ENCODE assay signal across 8 cellular contexts in genomic region chr17:39800540-39800939, GRCh38.
DNase-seq lines count a peak whose midpoint lies in the region; ATAC-seq, FAIRE-seq and TF ChIP-seq lines count a peak whose summit lies in the region.

No MANE protein-coding gene starts in this region.

- H3K27ac ChIP-seq in kidney (ENCODE audit: low read depth in 2 of 2, low read length in 2 of 2): no peak overlapping the region
- H3K27ac ChIP-seq in HepG2 (ENCODE audit: extremely low read length, insufficient read depth, low read length): no peak overlapping the region

- POLR2A ChIA-PET in HepG2 (lab: Yijun Ruan, JAX): no interaction called here

- H3K79me2 ChIP-seq in HepG2 (ENCODE audit: insufficient read depth, low read length): no peaks in the 10 kb centered on the region

- FAIRE-seq in kidney (lab: Jason Lieb, UNC): no peak
- no peak for FAIRE-seq in HepG2 (lab: Jason Lieb, UNC)

- peaks cover 24% of the 10 kb centered on the region for H3K36me3 Mint-ChIP-seq in T-helper 1 cell treated with Interleukin-12 subunit alpha and Interleukin-12 subunit beta and Interleukin-4 antibody, amounts not matched to agents 30 μg/mL and 1 μg/mL, for 36 hours (ENCODE audit: low read depth)

- peak; percentile 99 for ATAC-seq in stimulated activated naive CD8-positive, alpha-beta T cell treated with anti-CD3 and anti-CD28 coated beads, Interleukin-15, amount 100 ng/mL, for 72 hours
- no peak for ATAC-seq in HepG2

- CTCF ChIA-PET in HepG2 (lab: Yijun Ruan, JAX; ENCODE audit: low intra/inter-chr PET ratio, low total read pairs): no interaction called here

- TF ChIP-seq RAD21 in HepG2 (CRISPR knock-in tag; IDR thresholded peaks at IDR 0.05): no peak

- in situ Hi-C loops in HepG2 (cut with HindIII; ENCODE audit: extremely low pct_ligation_motif_present, low pct_unique_long_range_greater_than_20kb): no loop called here

- no peak overlapping the region for H3K4me3 ChIP-seq in kidney (ENCODE audit: low read length in 2 of 2)
- no peak overlapping the region for H3K4me3 ChIP-seq in HepG2 (replicated peaks in 1 of 3; ENCODE audit: insufficient read depth in 1 of 3, low read depth in 2 of 3, low read length in 3 of 3)

- DNase-seq in NCI-H82 (lab: John Stamatoyannopoulos, UW): peak; percentile 50
- DNase-seq in NCI-H82 treated with DMSO at 0.1 percent for 48 hours (lab: John Stamatoyannopoulos, UW; ENCODE audit: unreplicated experiment): no peak
- DNase-seq in dermis microvascular lymphatic vessel endothelial cell (ENCODE audit: low read depth in 2 of 2): peak; percentile 3 to 4
- peak; percentile 41 to 61 for DNase-seq in stimulated activated naive CD8-positive, alpha-beta T cell treated with anti-CD3 and anti-CD28 coated beads, Interleukin-15, amount 100 ng/mL, for 72 hours
- no peak for DNase-seq in kidney
- DNase-seq in HepG2 (ENCODE audit: low spot score): no peak
- DNase-seq in LoVo (ENCODE audit: low spot score): no peak

- peaks cover 1 to 17% of the 10 kb centered on the region in 2 experiments; a peak in 1 of 5 replicates for H3K27me3 ChIP-seq in HepG2 (ENCODE audit: control insufficient read depth in 1 of 2, insufficient read depth in 2 of 2, low read length in 2 of 2)

- no peaks in the 10 kb centered on the region for H4K20me1 ChIP-seq in HepG2 (ENCODE audit: insufficient read depth, low read length)

- no TSS peak for BruUV-seq in HepG2 (replicated peaks; lab: Mats Ljungman, UMichigan)

- H3K27me3 Mint-ChIP-seq in T-helper 1 cell treated with Interleukin-12 subunit alpha and Interleukin-12 subunit beta and Interleukin-4 antibody, amounts not matched to agents 30 μg/mL and 1 μg/mL, for 36 hours (ENCODE audit: low read depth): no peaks in the 10 kb centered on the region
- no peaks in the 10 kb centered on the region for H3K27me3 Mint-ChIP-seq in stimulated activated naive CD8-positive, alpha-beta T cell treated with anti-CD3 and anti-CD28 coated beads, Interleukin-15, amount 100 ng/mL, for 72 hours

- TF ChIP-seq CTCF in kidney (IDR thresholded peaks at IDR 0.05; ENCODE audit: borderline replicate concordance, extremely low read depth, insufficient read depth) (no peak), HepG2 (CRISPR knock-in tag; IDR thresholded peaks at IDR 0.05) (no peak)

- intact Hi-C loops in kidney (cut with DNase I) (no loop called here), HepG2 (cut with micrococcal nuclease; ENCODE audit: unreplicated experiment) (no loop called here)

- peak overlapping the region; percentile 55 for H3K4me3 Mint-ChIP-seq in T-helper 1 cell treated with Interleukin-12 subunit alpha and Interleukin-12 subunit beta and Interleukin-4 antibody, amounts not matched to agents 30 μg/mL and 1 μg/mL, for 36 hours
- H3K4me3 Mint-ChIP-seq in stimulated activated naive CD8-positive, alpha-beta T cell treated with anti-CD3 and anti-CD28 coated beads, Interleukin-15, amount 100 ng/mL, for 72 hours: peak overlapping the region; percentile 62 to 67

- 6% methylated on average over 1 of the region's 1 CpG for WGBS in HepG2 (ENCODE audit: low lambda C conversion rate)

- H3K9me3 Mint-ChIP-seq in T-helper 1 cell treated with Interleukin-12 subunit alpha and Interleukin-12 subunit beta and Interleukin-4 antibody, amounts not matched to agents 30 μg/mL and 1 μg/mL, for 36 hours: peaks cover 6% of the 10 kb centered on the region
- H3K9me3 Mint-ChIP-seq in stimulated activated naive CD8-positive, alpha-beta T cell treated with anti-CD3 and anti-CD28 coated beads, Interleukin-15, amount 100 ng/mL, for 72 hours: peaks cover 0 to 4% of the 10 kb centered on the region in 2 donors

- TF ChIP-seq POLR2A in HepG2 (IDR thresholded peaks at IDR 0.05; ENCODE audit: insufficient read depth in 1 of 2, low read depth in 2 of 2, low read length in 2 of 2): no peak

- no peak overlapping the region for H3K9ac ChIP-seq in kidney (ENCODE audit: low read length in 2 of 2)
- no peak overlapping the region for H3K9ac ChIP-seq in HepG2 (ENCODE audit: insufficient read depth, low read depth, low read length)

- peaks cover 39% of the 10 kb centered on the region for H3K4me1 Mint-ChIP-seq in T-helper 1 cell treated with Interleukin-12 subunit alpha and Interleukin-12 subunit beta and Interleukin-4 antibody, amounts not matched to agents 30 μg/mL and 1 μg/mL, for 36 hours (ENCODE audit: low read depth)
- peaks cover 51% of the 10 kb centered on the region for H3K4me1 Mint-ChIP-seq in stimulated activated naive CD8-positive, alpha-beta T cell treated with anti-CD3 and anti-CD28 coated beads, Interleukin-15, amount 100 ng/mL, for 72 hours

- no peaks in the 10 kb centered on the region for H3K4me1 ChIP-seq in kidney (ENCODE audit: control insufficient read depth in 1 of 2, insufficient read depth in 1 of 2, low read depth in 1 of 2, low read length in 2 of 2)
- no peaks in the 10 kb centered on the region for H3K4me1 ChIP-seq in HepG2 (ENCODE audit: insufficient read depth, low read length)

- no peak for TF ChIP-seq EP300 in HepG2 (IDR thresholded peaks at IDR 0.05; ENCODE audit: low read depth in 2 of 2, low read length in 2 of 2)
- TF ChIP-seq EP300 in HepG2 (CRISPR knock-in tag; IDR thresholded peaks at IDR 0.05; ENCODE audit: borderline replicate concordance): no peak

- H3K36me3 ChIP-seq in kidney (ENCODE audit: control insufficient read depth in 1 of 2, insufficient read depth in 2 of 2, low read length in 2 of 2): no peaks in the 10 kb centered on the region
- H3K36me3 ChIP-seq in HepG2 (replicated peaks in 1 of 2; ENCODE audit: control insufficient read depth in 1 of 2, insufficient read depth in 2 of 2, low read length in 2 of 2): no peaks in the 10 kb centered on the region

- H2AFZ ChIP-seq in HepG2 (ENCODE audit: low read length): no peak overlapping the region

- H3K9me3 ChIP-seq in kidney (ENCODE audit: control insufficient read depth in 1 of 2, low read length in 2 of 2): no peaks in the 10 kb centered on the region
- H3K9me3 ChIP-seq in HepG2 (ENCODE audit: low read length): no peaks in the 10 kb centered on the region

- H3K4me2 ChIP-seq in HepG2 (ENCODE audit: low read depth, low read length): no peak overlapping the region

- H3K27ac Mint-ChIP-seq in T-helper 1 cell treated with Interleukin-12 subunit alpha and Interleukin-12 subunit beta and Interleukin-4 antibody, amounts not matched to agents 30 μg/mL and 1 μg/mL, for 36 hours: peak overlapping the region; percentile 85
- peak overlapping the region; percentile 28 to 87 for H3K27ac Mint-ChIP-seq in stimulated activated naive CD8-positive, alpha-beta T cell treated with anti-CD3 and anti-CD28 coated beads, Interleukin-15, amount 100 ng/mL, for 72 hours

TF ChIP-seq in HepG2, 621 proteins besides CTCF, POLR2A, EP300 and RAD21:
- TF ChIP-seq ZNF614 (CRISPR knock-in tag; IDR thresholded peaks at IDR 0.05; ENCODE audit: borderline replicate concordance): no peak
- TF ChIP-seq ZNF772 (CRISPR knock-in tag; IDR thresholded peaks at IDR 0.05): no peak
- no peak for TF ChIP-seq STAG1 (CRISPR knock-in tag; IDR thresholded peaks at IDR 0.05)
- TF ChIP-seq GMEB2 (CRISPR knock-in tag; IDR thresholded peaks at IDR 0.05; ENCODE audit: low read depth): no peak

Comparison
In these comparisons a context has a peak if more than half of its experiments do, and no peak if none do; other contexts are left out.
1. DNase-seq: peak in NCI-H82 (single experiment), dermis microvascular lymphatic vessel endothelial cell (2 of 2) and stimulated activated naive CD8-positive, alpha-beta T cell treated with anti-CD3 and anti-CD28 coated beads, Interleukin-15, amount 100 ng/mL, for 72 hours (2 of 2); none in NCI-H82 treated with DMSO at 0.1 percent for 48 hours (single experiment), kidney (single experiment), HepG2 (single experiment) and LoVo (single experiment).